ENCODE assay signal across 8 cellular contexts in the genomic region with DNA sequence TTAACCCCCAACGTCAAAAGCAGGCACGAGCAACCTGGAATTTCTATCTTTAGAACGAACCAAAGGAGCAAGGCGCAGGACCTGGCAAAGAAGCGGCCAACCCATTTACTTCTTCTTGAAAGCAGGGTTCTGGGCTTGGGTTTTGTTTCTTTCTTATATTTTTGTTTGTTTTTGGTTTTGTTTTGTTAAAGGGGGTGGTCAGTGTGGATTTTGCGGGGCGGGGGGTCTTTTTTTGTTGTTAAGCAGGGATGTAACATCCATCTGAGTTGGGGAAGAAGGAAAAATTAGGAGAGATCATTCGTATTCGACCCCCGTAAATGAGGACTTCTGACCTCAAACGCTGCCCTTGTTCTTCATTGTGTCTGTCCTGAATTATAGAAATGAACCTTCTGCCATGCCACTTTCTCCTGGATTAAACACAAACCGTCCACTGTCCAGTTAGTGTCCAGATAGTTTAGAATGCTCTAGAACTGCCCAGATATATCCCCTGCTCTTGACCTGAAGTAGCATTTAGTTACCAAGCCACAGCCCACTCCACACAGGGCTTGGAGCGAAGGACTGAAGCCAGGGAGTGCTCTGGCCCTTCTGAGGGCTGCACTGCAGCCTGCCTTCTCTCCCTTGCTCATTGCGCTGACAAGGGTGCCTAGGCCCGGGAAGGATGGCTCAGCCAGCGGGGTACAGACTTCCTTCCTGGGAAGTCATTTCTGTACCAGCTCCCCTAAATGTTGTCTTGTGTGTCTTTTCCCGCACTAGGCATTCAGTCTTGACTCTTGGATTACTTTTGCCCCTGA. TPM values are rescaled to one million over a fixed set of nuclear protein-coding genes. Genes with fewer than 3 reads are reported as not detected.
A peak's percentile ranks its signal among the peaks of the same experiment; 100 is the strongest.
DNase-seq lines count a peak whose midpoint lies in the region; ATAC-seq and TF ChIP-seq lines count a peak whose summit lies in the region.

No MANE protein-coding gene starts in this region.

- H3K4me3 Mint-ChIP-seq in progenitor cell of endocrine pancreas (ENCODE audit: low read depth), result peak overlapping the region; percentile 93

- no peaks in the 10 kb centered on the region for H3K9me3 Mint-ChIP-seq in progenitor cell of endocrine pancreas (ENCODE audit: low read depth)

- no peaks in the 10 kb centered on the region for H3K27me3 ChIP-seq in GM23248 (replicated peaks; ENCODE audit: insufficient read depth)
- H3K27me3 ChIP-seq in WERI-Rb-1 (ENCODE audit: insufficient read depth, low read depth, severe bottlenecking), result no peaks in the 10 kb centered on the region

- TF ChIP-seq CTCF in WERI-Rb-1 (IDR thresholded peaks at IDR 0.05; ENCODE audit: low read depth, low read length) (no peak), fibroblast of villous mesenchyme (IDR thresholded peaks at IDR 0.05; ENCODE audit: insufficient read depth, low read depth, low read length) (no peak), progenitor cell of endocrine pancreas (IDR thresholded peaks at IDR 0.05; ENCODE audit: unreplicated experiment) (no peak)

- 60 to 61% methylated on average over 17 of the region's 17 CpGs for WGBS in GM23248 (ENCODE audit: low coverage in 1 of 2, low lambda C conversion rate in 2 of 2, missing lambda C conversion rate in 2 of 2), 2 experiments

- no peaks in the 10 kb centered on the region for H3K9me2 ChIP-seq in GM23248 (ENCODE audit: insufficient read depth)

- H3K27ac ChIP-seq in GM23248 (no peak overlapping the region), WERI-Rb-1 (peak overlapping the region; percentile 96; the same call in 1 of the 2 replicates)

- H3K4me3 ChIP-seq in GM23248 (peak overlapping the region; percentile 93), WERI-Rb-1 (ENCODE audit: low read depth, low read length) (peak overlapping the region; percentile 64), fibroblast of villous mesenchyme (ENCODE audit: low read depth, low read length) (peak overlapping the region; percentile 94)

- peak overlapping the region; percentile 82 for H3K4me2 ChIP-seq in GM23248 (ENCODE audit: unreplicated experiment)

- H3K36me3 ChIP-seq in GM23248 (ENCODE audit: low read depth), result no peaks in the 10 kb centered on the region
- H3K36me3 ChIP-seq in WERI-Rb-1, result peaks cover 24% of the 10 kb centered on the region

- peak overlapping the region; percentile 82 for H3K27ac Mint-ChIP-seq in progenitor cell of endocrine pancreas

- H3F3A ChIP-seq in GM23248 (ENCODE audit: insufficient read depth), result peaks cover 8% of the 10 kb centered on the region

- peaks cover 20% of the 10 kb centered on the region for H3K4me1 ChIP-seq in GM23248 (ENCODE audit: insufficient read depth)

- DNase-seq in GM23248, result no peak
- no peak for DNase-seq in WERI-Rb-1
- no peak for DNase-seq in fibroblast of villous mesenchyme (ENCODE audit: low read depth)
- DNase-seq in progenitor cell of endocrine pancreas (ENCODE audit: low spot score, unreplicated experiment), result no peak
- DNase-seq in AG08396 (ENCODE audit: low spot score), result no peak
- no peak for DNase-seq in SW 1271 (lab: John Stamatoyannopoulos, UW)

- H3K9ac ChIP-seq in GM23248, result no peak overlapping the region

- in situ Hi-C loops in GM23248 (cut with MboI), result loop anchor here (25.0 kb wide), 1 partner anchor 284 kb away; no protein-coding TSS in a partner anchor

- H3K79me2 ChIP-seq in GM23248 (ENCODE audit: insufficient read depth), result peaks cover 24% of the 10 kb centered on the region

- no peaks in the 10 kb centered on the region for H3K36me3 Mint-ChIP-seq in progenitor cell of endocrine pancreas (ENCODE audit: insufficient read depth)

- ATAC-seq in HG02938 (IDR thresholded peaks at IDR 0.05; ENCODE audit: unreplicated experiment) (no peak), HG02588 (IDR thresholded peaks at IDR 0.05; ENCODE audit: unreplicated experiment) (no peak)

- H3K9me3 ChIP-seq in GM23248 (ENCODE audit: low read depth), result no peaks in the 10 kb centered on the region
- no peaks in the 10 kb centered on the region for H3K9me3 ChIP-seq in WERI-Rb-1 (ENCODE audit: severe bottlenecking)

- H3K27me3 Mint-ChIP-seq in progenitor cell of endocrine pancreas, result no peaks in the 10 kb centered on the region

- peaks cover 24% of the 10 kb centered on the region for H3K4me1 Mint-ChIP-seq in progenitor cell of endocrine pancreas (ENCODE audit: low read depth)

- peak overlapping the region; percentile 91 for H2AFZ ChIP-seq in GM23248

- no peaks in the 10 kb centered on the region for H4K20me1 ChIP-seq in GM23248 (ENCODE audit: insufficient read depth)

RNA-seq across cellular contexts. Expression of a gene that starts 0.9 kb away (rescaled TPM):
- total RNA-seq in GM23248 (2014; rRNA removed; shearing (Covaris generic)), result 276 and 292 TPM in 2 replicates
- 28.5 and 35.0 TPM in 2 replicates for polyA plus RNA-seq in GM23248 (2016; fragmentation: Nextera tagmentation; extraction: Ambion mirVana)
- total RNA-seq in fibroblast of villous mesenchyme, result 353 and 376 TPM in 2 replicates
- 611 and 631 TPM in 2 replicates for total RNA-seq in progenitor cell of endocrine pancreas
